ENCODE assay signal across 1 cellular context in the genomic region with DNA sequence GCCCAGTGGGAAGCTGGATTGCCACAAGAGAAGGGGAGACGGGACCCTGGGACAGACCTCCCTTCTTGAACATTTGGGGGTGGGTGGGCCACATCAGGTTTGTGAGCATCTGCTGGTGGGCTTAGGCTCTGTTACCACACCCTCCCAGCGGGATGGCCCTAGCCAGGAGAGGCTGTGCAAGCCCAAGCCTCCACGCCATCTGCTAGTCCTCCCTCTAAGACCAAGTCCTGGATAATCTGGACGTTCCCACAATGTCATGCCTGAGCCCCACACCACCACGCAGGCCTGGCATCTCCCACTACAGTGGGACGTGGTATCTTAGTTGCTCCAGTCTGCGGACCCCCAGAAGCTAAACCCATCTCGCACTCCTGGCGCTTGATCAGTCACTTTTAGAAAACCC.
TF ChIP-seq lines count a peak whose summit lies in the region.

No MANE protein-coding gene starts in this region.

TF ChIP-seq in H1, 55 proteins besides CTCF, POLR2A, EP300 and RAD21:
- TF ChIP-seq ASH2L (IDR thresholded peaks at IDR 0.05; ENCODE audit: low read length) (no peak), NANOG (IDR thresholded peaks at IDR 0.05; ENCODE audit: insufficient read depth, low read depth, low read length, poor library complexity, severe bottlenecking) (no peak), POU5F1 (IDR thresholded peaks at IDR 0.05; ENCODE audit: low read depth, low read length) (no peak), CREB1 (IDR thresholded peaks at IDR 0.05) (no peak), SIRT6 (IDR thresholded peaks at IDR 0.05; ENCODE audit: low read length) (no peak), ZNF274 (IDR thresholded peaks at IDR 0.05; ENCODE audit: borderline replicate concordance, extremely low read depth, low read length) (no peak), SAP30 (IDR thresholded peaks at IDR 0.05; ENCODE audit: insufficient read depth, insufficient replicate concordance, low read length) (no peak), SRF (IDR thresholded peaks at IDR 0.05; ENCODE audit: low read depth, low read length) (no peak), GTF2F1 (IDR thresholded peaks at IDR 0.05; ENCODE audit: borderline replicate concordance, low read depth, low read length) (no peak), TAF1 (IDR thresholded peaks at IDR 0.05; ENCODE audit: low read depth, low read length) (no peak), CHD1 (IDR thresholded peaks at IDR 0.05; ENCODE audit: low read depth, low read length) (no peak), EGR1 (IDR thresholded peaks at IDR 0.05; ENCODE audit: borderline replicate concordance, low read depth, low read length) (no peak), HDAC6 (IDR thresholded peaks at IDR 0.05; ENCODE audit: low read depth, low read length) (no peak), KDM5A (IDR thresholded peaks at IDR 0.05; ENCODE audit: low read length) (no peak), TEAD4 (IDR thresholded peaks at IDR 0.05; ENCODE audit: low read depth, low read length) (no peak), NRF1 (IDR thresholded peaks at IDR 0.05; ENCODE audit: low read depth, low read length) (no peak), FOSL1 (IDR thresholded peaks at IDR 0.05; ENCODE audit: insufficient read depth, low read depth, low read length) (no peak)
- TF ChIP-seq, protein P1, sequence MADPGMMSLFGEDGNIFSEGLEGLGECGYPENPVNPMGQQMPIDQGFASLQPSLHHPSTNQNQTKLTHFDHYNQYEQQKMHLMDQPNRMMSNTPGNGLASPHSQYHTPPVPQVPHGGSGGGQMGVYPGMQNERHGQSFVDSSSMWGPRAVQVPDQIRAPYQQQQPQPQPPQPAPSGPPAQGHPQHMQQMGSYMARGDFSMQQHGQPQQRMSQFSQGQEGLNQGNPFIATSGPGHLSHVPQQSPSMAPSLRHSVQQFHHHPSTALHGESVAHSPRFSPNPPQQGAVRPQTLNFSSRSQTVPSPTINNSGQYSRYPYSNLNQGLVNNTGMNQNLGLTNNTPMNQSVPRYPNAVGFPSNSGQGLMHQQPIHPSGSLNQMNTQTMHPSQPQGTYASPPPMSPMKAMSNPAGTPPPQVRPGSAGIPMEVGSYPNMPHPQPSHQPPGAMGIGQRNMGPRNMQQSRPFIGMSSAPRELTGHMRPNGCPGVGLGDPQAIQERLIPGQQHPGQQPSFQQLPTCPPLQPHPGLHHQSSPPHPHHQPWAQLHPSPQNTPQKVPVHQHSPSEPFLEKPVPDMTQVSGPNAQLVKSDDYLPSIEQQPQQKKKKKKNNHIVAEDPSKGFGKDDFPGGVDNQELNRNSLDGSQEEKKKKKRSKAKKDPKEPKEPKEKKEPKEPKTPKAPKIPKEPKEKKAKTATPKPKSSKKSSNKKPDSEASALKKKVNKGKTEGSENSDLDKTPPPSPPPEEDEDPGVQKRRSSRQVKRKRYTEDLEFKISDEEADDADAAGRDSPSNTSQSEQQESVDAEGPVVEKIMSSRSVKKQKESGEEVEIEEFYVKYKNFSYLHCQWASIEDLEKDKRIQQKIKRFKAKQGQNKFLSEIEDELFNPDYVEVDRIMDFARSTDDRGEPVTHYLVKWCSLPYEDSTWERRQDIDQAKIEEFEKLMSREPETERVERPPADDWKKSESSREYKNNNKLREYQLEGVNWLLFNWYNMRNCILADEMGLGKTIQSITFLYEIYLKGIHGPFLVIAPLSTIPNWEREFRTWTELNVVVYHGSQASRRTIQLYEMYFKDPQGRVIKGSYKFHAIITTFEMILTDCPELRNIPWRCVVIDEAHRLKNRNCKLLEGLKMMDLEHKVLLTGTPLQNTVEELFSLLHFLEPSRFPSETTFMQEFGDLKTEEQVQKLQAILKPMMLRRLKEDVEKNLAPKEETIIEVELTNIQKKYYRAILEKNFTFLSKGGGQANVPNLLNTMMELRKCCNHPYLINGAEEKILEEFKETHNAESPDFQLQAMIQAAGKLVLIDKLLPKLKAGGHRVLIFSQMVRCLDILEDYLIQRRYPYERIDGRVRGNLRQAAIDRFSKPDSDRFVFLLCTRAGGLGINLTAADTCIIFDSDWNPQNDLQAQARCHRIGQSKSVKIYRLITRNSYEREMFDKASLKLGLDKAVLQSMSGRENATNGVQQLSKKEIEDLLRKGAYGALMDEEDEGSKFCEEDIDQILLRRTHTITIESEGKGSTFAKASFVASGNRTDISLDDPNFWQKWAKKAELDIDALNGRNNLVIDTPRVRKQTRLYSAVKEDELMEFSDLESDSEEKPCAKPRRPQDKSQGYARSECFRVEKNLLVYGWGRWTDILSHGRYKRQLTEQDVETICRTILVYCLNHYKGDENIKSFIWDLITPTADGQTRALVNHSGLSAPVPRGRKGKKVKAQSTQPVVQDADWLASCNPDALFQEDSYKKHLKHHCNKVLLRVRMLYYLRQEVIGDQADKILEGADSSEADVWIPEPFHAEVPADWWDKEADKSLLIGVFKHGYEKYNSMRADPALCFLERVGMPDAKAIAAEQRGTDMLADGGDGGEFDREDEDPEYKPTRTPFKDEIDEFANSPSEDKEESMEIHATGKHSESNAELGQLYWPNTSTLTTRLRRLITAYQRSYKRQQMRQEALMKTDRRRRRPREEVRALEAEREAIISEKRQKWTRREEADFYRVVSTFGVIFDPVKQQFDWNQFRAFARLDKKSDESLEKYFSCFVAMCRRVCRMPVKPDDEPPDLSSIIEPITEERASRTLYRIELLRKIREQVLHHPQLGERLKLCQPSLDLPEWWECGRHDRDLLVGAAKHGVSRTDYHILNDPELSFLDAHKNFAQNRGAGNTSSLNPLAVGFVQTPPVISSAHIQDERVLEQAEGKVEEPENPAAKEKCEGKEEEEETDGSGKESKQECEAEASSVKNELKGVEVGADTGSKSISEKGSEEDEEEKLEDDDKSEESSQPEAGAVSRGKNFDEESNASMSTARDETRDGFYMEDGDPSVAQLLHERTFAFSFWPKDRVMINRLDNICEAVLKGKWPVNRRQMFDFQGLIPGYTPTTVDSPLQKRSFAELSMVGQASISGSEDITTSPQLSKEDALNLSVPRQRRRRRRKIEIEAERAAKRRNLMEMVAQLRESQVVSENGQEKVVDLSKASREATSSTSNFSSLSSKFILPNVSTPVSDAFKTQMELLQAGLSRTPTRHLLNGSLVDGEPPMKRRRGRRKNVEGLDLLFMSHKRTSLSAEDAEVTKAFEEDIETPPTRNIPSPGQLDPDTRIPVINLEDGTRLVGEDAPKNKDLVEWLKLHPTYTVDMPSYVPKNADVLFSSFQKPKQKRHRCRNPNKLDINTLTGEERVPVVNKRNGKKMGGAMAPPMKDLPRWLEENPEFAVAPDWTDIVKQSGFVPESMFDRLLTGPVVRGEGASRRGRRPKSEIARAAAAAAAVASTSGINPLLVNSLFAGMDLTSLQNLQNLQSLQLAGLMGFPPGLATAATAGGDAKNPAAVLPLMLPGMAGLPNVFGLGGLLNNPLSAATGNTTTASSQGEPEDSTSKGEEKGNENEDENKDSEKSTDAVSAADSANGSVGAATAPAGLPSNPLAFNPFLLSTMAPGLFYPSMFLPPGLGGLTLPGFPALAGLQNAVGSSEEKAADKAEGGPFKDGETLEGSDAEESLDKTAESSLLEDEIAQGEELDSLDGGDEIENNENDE (IDR thresholded peaks at IDR 0.05; ENCODE audit: insufficient replicate concordance, low read length), result no peak
- TF ChIP-seq, protein P2, sequence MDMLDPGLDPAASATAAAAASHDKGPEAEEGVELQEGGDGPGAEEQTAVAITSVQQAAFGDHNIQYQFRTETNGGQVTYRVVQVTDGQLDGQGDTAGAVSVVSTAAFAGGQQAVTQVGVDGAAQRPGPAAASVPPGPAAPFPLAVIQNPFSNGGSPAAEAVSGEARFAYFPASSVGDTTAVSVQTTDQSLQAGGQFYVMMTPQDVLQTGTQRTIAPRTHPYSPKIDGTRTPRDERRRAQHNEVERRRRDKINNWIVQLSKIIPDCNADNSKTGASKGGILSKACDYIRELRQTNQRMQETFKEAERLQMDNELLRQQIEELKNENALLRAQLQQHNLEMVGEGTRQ (IDR thresholded peaks at IDR 0.05; ENCODE audit: low read length), result no peak
